8 cellular contexts compared by ENCODE assay signal in genomic region chr3:123286308-123287023, GRCh38.
DNase-seq lines count a peak whose midpoint lies in the region; ATAC-seq and TF ChIP-seq lines count a peak whose summit lies in the region.

No MANE protein-coding gene starts in this region.

- H3K27me3 Mint-ChIP-seq in activated CD4-positive, alpha-beta memory T cell treated with anti-CD3 and anti-CD28 coated beads, Interleukin-2, amount 10 ng/mL, durations not matched to agents 7 days and 5 days: no peaks in the 10 kb centered on the region

- H3K9me3 ChIP-seq in MG63 (no peaks in the 10 kb centered on the region), gastroesophageal sphincter (no peaks in the 10 kb centered on the region), prostate gland (no peaks in the 10 kb centered on the region)

- DNase-seq in CD1c-positive myeloid dendritic cell (ENCODE audit: extremely low spot score) (peak; percentile 43), MG63 (peak; percentile 59), prostate gland (ENCODE audit: low spot score) (no peak), putamen (ENCODE audit: low spot score) (no peak), NCI-H2029 treated with DMSO at 0.1 percent for 48 hours (lab: John Stamatoyannopoulos, UW) (no peak)
- peak; percentile 50 for DNase-seq in activated CD4-positive, alpha-beta memory T cell treated with anti-CD3 and anti-CD28 coated beads, Interleukin-2, amount 10 ng/mL, durations not matched to agents 7 days and 5 days

- peak; percentile 65 for ATAC-seq in GM18867 (IDR thresholded peaks at IDR 0.05; ENCODE audit: unreplicated experiment)
- ATAC-seq in gastroesophageal sphincter: peak; percentile 9

- POLR2A ChIA-PET in activated CD4-positive, alpha-beta memory T cell treated with anti-CD3 and anti-CD28 coated beads, Interleukin-2, amount 10 ng/mL, durations not matched to agents 7 days and 5 days (lab: Charles Lee): no interaction called here

- TF ChIP-seq CTCF in gastroesophageal sphincter (IDR thresholded peaks at IDR 0.05) (peak in 3 of 4 experiments; percentile 41 to 51 (median 46)), prostate gland (IDR thresholded peaks at IDR 0.05) (peak in 3 of 4 experiments; percentile 9 to 34 (median 22))

- H3K27me3 ChIP-seq in MG63 (no peaks in the 10 kb centered on the region), gastroesophageal sphincter (no peaks in the 10 kb centered on the region), prostate gland (replicated peaks; ENCODE audit: insufficient read depth) (no peaks in the 10 kb centered on the region)

- H3K36me3 Mint-ChIP-seq in activated CD4-positive, alpha-beta memory T cell treated with anti-CD3 and anti-CD28 coated beads, Interleukin-2, amount 10 ng/mL, durations not matched to agents 7 days and 5 days (ENCODE audit: low read depth): no peaks in the 10 kb centered on the region

- intact Hi-C loops in prostate gland (cut with DNase I): loop anchor here (5.0 kb wide), 1 partner anchor 201 kb away; no protein-coding TSS in a partner anchor

- H3K27ac Mint-ChIP-seq in activated CD4-positive, alpha-beta memory T cell treated with anti-CD3 and anti-CD28 coated beads, Interleukin-2, amount 10 ng/mL, durations not matched to agents 7 days and 5 days: no peak overlapping the region

- H3K27ac ChIP-seq in gastroesophageal sphincter (no peak overlapping the region), prostate gland (no peak overlapping the region)

- 80% methylated on average over 7 of the region's 16 CpGs; no CpG with 5 or more reads in 1 of the 2 donors for WGBS in gastroesophageal sphincter (ENCODE audit: low coverage in 1 of 2), 2 donors
- 84% methylated on average over 16 of the region's 16 CpGs for WGBS in prostate gland

- TF ChIP-seq EP300 in gastroesophageal sphincter (IDR thresholded peaks at IDR 0.05): no peak

- TF ChIP-seq POLR2A in gastroesophageal sphincter (IDR thresholded peaks at IDR 0.05): no peak
- TF ChIP-seq POLR2A in prostate gland (IDR thresholded peaks at IDR 0.05): no peak

- H3K4me1 ChIP-seq in gastroesophageal sphincter (peaks cover 0 to 22% (median 0%) of the 10 kb centered on the region in 3 donors), prostate gland (replicated peaks) (no peaks in the 10 kb centered on the region)

- H3K4me3 ChIP-seq in MG63: no peak overlapping the region
- no peak overlapping the region for H3K4me3 ChIP-seq in gastroesophageal sphincter
- no peak overlapping the region for H3K4me3 ChIP-seq in prostate gland

- H3K4me3 Mint-ChIP-seq in activated CD4-positive, alpha-beta memory T cell treated with anti-CD3 and anti-CD28 coated beads, Interleukin-2, amount 10 ng/mL, durations not matched to agents 7 days and 5 days: no peak overlapping the region

- H3K9me3 Mint-ChIP-seq in activated CD4-positive, alpha-beta memory T cell treated with anti-CD3 and anti-CD28 coated beads, Interleukin-2, amount 10 ng/mL, durations not matched to agents 7 days and 5 days: no peaks in the 10 kb centered on the region

- H3K36me3 ChIP-seq in MG63 (no peaks in the 10 kb centered on the region), gastroesophageal sphincter (peaks cover 0 to 98% of the 10 kb centered on the region in 2 donors), prostate gland (no peaks in the 10 kb centered on the region)

- no peaks in the 10 kb centered on the region for H3K4me1 Mint-ChIP-seq in activated CD4-positive, alpha-beta memory T cell treated with anti-CD3 and anti-CD28 coated beads, Interleukin-2, amount 10 ng/mL, durations not matched to agents 7 days and 5 days

- CTCF ChIA-PET in activated CD4-positive, alpha-beta memory T cell treated with anti-CD3 and anti-CD28 coated beads, Interleukin-2, amount 10 ng/mL, durations not matched to agents 7 days and 5 days (lab: Charles Lee): interaction anchor here (0.6 to 1.1 kb wide), 3 partner anchors 153 to 492 kb away, joined by 3 to 4 read pairs (median 3); partner anchors contain the start of gene HSPBAP1

Comparison
In these comparisons a context has a peak if more than half of its experiments do, and no peak if none do; other contexts are left out.
1. DNase-seq: peak in CD1c-positive myeloid dendritic cell (single experiment), MG63 (single experiment) and activated CD4-positive, alpha-beta memory T cell treated with anti-CD3 and anti-CD28 coated beads, Interleukin-2, amount 10 ng/mL, durations not matched to agents 7 days and 5 days (single experiment); none in prostate gland (single experiment), putamen (single experiment) and NCI-H2029 treated with DMSO at 0.1 percent for 48 hours (single experiment).